In the genomic region with DNA sequence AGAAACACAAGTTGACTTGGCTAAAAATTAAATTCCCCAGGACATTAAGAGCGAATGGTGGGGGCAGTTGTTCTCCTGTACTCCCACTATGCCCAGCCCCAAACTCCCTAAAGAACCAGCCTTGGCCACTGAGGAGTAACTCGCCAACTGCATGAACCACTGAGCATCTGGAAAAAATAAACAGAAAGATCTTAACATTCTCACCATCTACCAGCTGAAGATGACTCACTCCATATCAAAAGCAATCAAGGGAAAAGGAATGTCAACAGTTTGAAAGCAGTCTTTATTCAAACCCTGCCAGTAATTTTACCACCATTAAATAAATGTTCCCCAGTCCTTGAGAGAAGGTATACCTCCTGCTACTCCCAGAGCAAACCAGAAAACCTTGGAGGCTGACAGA, we compare ENCODE assay signal across 1 cellular context.
TF ChIP-seq lines count a peak whose summit lies in the region.

No MANE protein-coding gene starts in this region.

TF ChIP-seq in HEK293, 187 proteins besides CTCF, POLR2A, EP300 and RAD21 (continued from another document):
- TF ChIP-seq, protein P1, sequence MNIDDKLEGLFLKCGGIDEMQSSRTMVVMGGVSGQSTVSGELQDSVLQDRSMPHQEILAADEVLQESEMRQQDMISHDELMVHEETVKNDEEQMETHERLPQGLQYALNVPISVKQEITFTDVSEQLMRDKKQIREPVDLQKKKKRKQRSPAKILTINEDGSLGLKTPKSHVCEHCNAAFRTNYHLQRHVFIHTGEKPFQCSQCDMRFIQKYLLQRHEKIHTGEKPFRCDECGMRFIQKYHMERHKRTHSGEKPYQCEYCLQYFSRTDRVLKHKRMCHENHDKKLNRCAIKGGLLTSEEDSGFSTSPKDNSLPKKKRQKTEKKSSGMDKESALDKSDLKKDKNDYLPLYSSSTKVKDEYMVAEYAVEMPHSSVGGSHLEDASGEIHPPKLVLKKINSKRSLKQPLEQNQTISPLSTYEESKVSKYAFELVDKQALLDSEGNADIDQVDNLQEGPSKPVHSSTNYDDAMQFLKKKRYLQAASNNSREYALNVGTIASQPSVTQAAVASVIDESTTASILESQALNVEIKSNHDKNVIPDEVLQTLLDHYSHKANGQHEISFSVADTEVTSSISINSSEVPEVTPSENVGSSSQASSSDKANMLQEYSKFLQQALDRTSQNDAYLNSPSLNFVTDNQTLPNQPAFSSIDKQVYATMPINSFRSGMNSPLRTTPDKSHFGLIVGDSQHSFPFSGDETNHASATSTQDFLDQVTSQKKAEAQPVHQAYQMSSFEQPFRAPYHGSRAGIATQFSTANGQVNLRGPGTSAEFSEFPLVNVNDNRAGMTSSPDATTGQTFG (tag by site-specific recombination; IDR thresholded peaks at IDR 0.05; ENCODE audit: borderline replicate concordance), result no peak
- TF ChIP-seq, protein P2, sequence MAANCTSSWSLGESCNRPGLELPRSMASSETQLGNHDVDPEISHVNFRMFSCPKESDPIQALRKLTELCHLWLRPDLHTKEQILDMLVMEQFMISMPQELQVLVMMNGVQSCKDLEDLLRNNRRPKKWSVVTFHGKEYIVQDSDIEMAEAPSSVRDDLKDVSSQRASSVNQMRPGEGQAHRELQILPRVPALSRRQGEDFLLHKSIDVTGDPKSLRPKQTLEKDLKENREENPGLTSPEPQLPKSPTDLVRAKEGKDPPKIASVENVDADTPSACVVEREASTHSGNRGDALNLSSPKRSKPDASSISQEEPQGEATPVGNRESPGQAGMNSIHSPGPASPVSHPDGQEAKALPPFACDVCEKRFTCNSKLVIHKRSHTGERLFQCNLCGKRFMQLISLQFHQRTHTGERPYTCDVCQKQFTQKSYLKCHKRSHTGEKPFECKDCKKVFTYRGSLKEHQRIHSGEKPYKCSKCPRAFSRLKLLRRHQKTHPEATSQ (tag by site-specific recombination; IDR thresholded peaks at IDR 0.05), result no peak
- TF ChIP-seq KLF16 (tag by site-specific recombination; IDR thresholded peaks at IDR 0.05), result no peak
- peak; percentile 15; the same call in 1 of the 2 replicates for TF ChIP-seq SCRT2 (tag by site-specific recombination; IDR thresholded peaks at IDR 0.05)
- TF ChIP-seq ZSCAN23 (tag by site-specific recombination; IDR thresholded peaks at IDR 0.05), result no peak
TF ChIP-seq in HEK293: peak in this region for 10.
